8 cellular contexts compared by ENCODE assay signal in genomic region chr4:52861879-52862604, GRCh38. TPM values are rescaled to one million over a fixed set of nuclear protein-coding genes. Genes with fewer than 3 reads are reported as not detected.
DNase-seq lines count a peak whose midpoint lies in the region; ATAC-seq, FAIRE-seq and TF ChIP-seq lines count a peak whose summit lies in the region.

TSS of gene RASL11B (plus strand) at chr4:52862317. CDS start at chr4:52862508, 191 bp downstream.

- H3K9me3 ChIP-seq in spleen, result peaks cover 0 to 15% (median 6%) of the 10 kb centered on the region in 8 donors

- H3K36me3 ChIP-seq in bronchial epithelial cell (ENCODE audit: control insufficient read depth, insufficient read depth, low read length) (peaks cover 3% of the 10 kb centered on the region), spleen (peaks cover 0 to 13% (median 0%) of the 10 kb centered on the region in 6 donors)

- TF ChIP-seq POLR2A in GM18505 (IDR thresholded peaks at IDR 0.05; ENCODE audit: borderline replicate concordance, extremely low read depth, insufficient read depth, insufficient read length), result peak; percentile 51
- peak in 1 of 3 donors; percentile 67 for TF ChIP-seq POLR2A in spleen (IDR thresholded peaks at IDR 0.05)

- H3K27me3 ChIP-seq in bronchial epithelial cell (ENCODE audit: control insufficient read depth, insufficient read depth, low read length) (no peaks in the 10 kb centered on the region), spleen (replicated peaks in 1 of 7) (peaks cover 0 to 50% (median 19%) of the 10 kb centered on the region in 7 donors)

- H3K27ac Mint-ChIP-seq in WTC11, result peak within 1 kb of the TSS; percentile 83

- peaks cover 5 to 22% (median 16%) of the 10 kb centered on the region in 6 donors for H3K4me1 ChIP-seq in spleen

- WGBS in spleen, 5 donors, result 1 to 2% (median 1%) methylated on average over 32 to 93 of the region's 93 CpGs

- DNase-seq in NCI-H2029 (lab: John Stamatoyannopoulos, UW), result peak; percentile 58
- peak; percentile 86 for DNase-seq in WTC11 (ENCODE audit: low spot score)
- DNase-seq in bronchial epithelial cell (ENCODE audit: low read depth), result peak; percentile 38
- DNase-seq in islet precursor cell, result peak; percentile 91
- peak; percentile 90 for DNase-seq in spleen
- DNase-seq in AML-193 (lab: John Stamatoyannopoulos, UW), result no peak

- TF ChIP-seq CTCF in WTC11 (IDR thresholded peaks at IDR 0.05) (no peak), bronchial epithelial cell (IDR thresholded peaks at IDR 0.05; ENCODE audit: insufficient read depth, low read length, severe bottlenecking) (no peak), spleen (IDR thresholded peaks at IDR 0.05 in 8 of 11, conservative IDR thresholded peaks at IDR 0.05 in 3 of 11) (peak in 8 of 11 experiments; percentile 15 to 81 (median 57))

- peaks cover 21% of the 10 kb centered on the region for H3K9me3 Mint-ChIP-seq in WTC11

- intact Hi-C loops in spleen (cut with DNase I; ENCODE audit: low total_unique reads), result no loop called here

- peak; percentile 100 for ATAC-seq in GM18505 (IDR thresholded peaks at IDR 0.05; ENCODE audit: unreplicated experiment)
- ATAC-seq in HG02884 (IDR thresholded peaks at IDR 0.05; ENCODE audit: unreplicated experiment), result peak; percentile 96
- ATAC-seq in WTC11, result peak; percentile 93

- H3K27me3 Mint-ChIP-seq in WTC11 (ENCODE audit: low read depth), result no peaks in the 10 kb centered on the region

- H3K36me3 Mint-ChIP-seq in WTC11, result peaks cover 66% of the 10 kb centered on the region

- peak within 1 kb of the TSS; percentile 69 for H3K4me3 ChIP-seq in bronchial epithelial cell (ENCODE audit: low read depth, low read length)
- peak within 1 kb of the TSS; percentile 54 to 86 (median 60) for H3K4me3 ChIP-seq in spleen

- peak within 1 kb of the TSS; percentile 52 to 85 (median 78) for H3K27ac ChIP-seq in spleen

- no peak for FAIRE-seq in bronchial epithelial cell (lab: Jason Lieb, UNC)

- POLR2A ChIA-PET in WTC11 (lab: Charles Lee), result interaction anchor here (1.2 to 1.3 kb wide), 2 partner anchors 12 to 28 kb away, joined by 3 to 5 read pairs; no protein-coding TSS in a partner anchor

- CTCF ChIA-PET in WTC11 (lab: Charles Lee), result interaction anchor here (1.0 to 1.5 kb wide), 3 partner anchors 50 to 316 kb away, joined by 3 to 11 read pairs (median 3); no protein-coding TSS in a partner anchor

- peak within 1 kb of the TSS; percentile 90 for H3K4me3 Mint-ChIP-seq in WTC11

- H3K4me1 Mint-ChIP-seq in WTC11, result peaks cover 65% of the 10 kb centered on the region

TF ChIP-seq in WTC11, 78 proteins besides CTCF, POLR2A, EP300 and RAD21 (continues in another document):
- TF ChIP-seq JUN (CRISPR knock-in tag; IDR thresholded peaks at IDR 0.05), result no peak; the same call in 1 of the 2 replicates
- no peak for TF ChIP-seq ATF1 (CRISPR knock-in tag; IDR thresholded peaks at IDR 0.05)
- no peak for TF ChIP-seq RORB (CRISPR knock-in tag; IDR thresholded peaks at IDR 0.05)
- no peak for TF ChIP-seq ATF3 (CRISPR knock-in tag; conservative IDR thresholded peaks at IDR 0.05)
- TF ChIP-seq ERG (CRISPR knock-in tag; IDR thresholded peaks at IDR 0.05), result no peak
- 0 out of 2 replicates have a peak, but pooled peaks have one; percentile 82 for TF ChIP-seq ESRRA (CRISPR knock-in tag; IDR thresholded peaks at IDR 0.05; ENCODE audit: borderline replicate concordance)
- 0 out of 2 replicates have a peak, but pooled peaks have one; percentile 21 for TF ChIP-seq NR2C2 (CRISPR knock-in tag; IDR thresholded peaks at IDR 0.05)
- no peak for TF ChIP-seq TCF7 (CRISPR knock-in tag; IDR thresholded peaks at IDR 0.05; ENCODE audit: low read depth)
- TF ChIP-seq PREB (CRISPR knock-in tag; IDR thresholded peaks at IDR 0.05; ENCODE audit: borderline replicate concordance), result no peak
- TF ChIP-seq ARID4B (CRISPR knock-in tag; IDR thresholded peaks at IDR 0.05; ENCODE audit: borderline replicate concordance), result 0 out of 2 replicates have a peak, but pooled peaks have one; percentile 21
- no peak for TF ChIP-seq ZNF532 (CRISPR knock-in tag; IDR thresholded peaks at IDR 0.05; ENCODE audit: borderline replicate concordance)
- TF ChIP-seq ELF4 (CRISPR knock-in tag; IDR thresholded peaks at IDR 0.05; ENCODE audit: low read depth), result no peak

RNA-seq across cellular contexts. Expression of gene RASL11B, which starts in this region (rescaled TPM):
- total RNA-seq in WTC11 (2021) (58.5 to 71.9 TPM (median 69.9 TPM) in 3 replicates), bronchial epithelial cell (0.77 and 1.3 TPM in 2 replicates), spleen (10 to 100 TPM in 5 of 7 donors, 1 to 10 TPM in 2; 4.4 to 55.6 (median 31.6) TPM)
- polyA plus RNA-seq in spleen, result 10 to 100 TPM; 12.2 to 16.5 (median 13.6) TPM

Comparison
In these comparisons a context has a peak if more than half of its experiments do, and no peak if none do; other contexts are left out.
1. DNase-seq: peak in NCI-H2029 (single experiment), WTC11 (single experiment), bronchial epithelial cell (single experiment), islet precursor cell (single experiment) and spleen (single experiment); none in AML-193 (0 of 2).
2. CTCF ChIP-seq: peak in spleen (8 of 11); none in WTC11 (single experiment) and bronchial epithelial cell (single experiment).
3. Peak in every context shown above with its lines, with median percentiles within 50 percentile points of each other: ATAC-seq.